In the genomic region with DNA sequence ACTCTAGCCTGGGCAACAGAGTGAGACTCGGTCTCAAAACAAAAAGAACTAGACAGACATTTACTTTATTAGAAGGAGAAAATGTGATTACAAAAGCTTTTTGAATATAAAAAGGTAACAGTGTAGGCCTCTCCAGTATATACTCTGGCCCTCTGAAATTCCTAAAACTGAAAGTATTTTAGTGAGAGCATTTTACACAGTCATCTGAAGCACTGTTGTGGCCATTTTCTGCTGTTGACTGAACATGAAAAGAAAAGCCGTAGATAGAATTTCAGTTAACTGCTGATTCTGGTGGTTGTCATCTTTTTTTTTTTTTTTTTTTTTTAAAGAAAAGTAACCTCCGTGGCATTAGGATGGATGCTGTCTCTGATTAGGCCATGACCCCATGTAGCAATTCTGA, we compare ENCODE assay signal across 25 cellular contexts.
"Had no signal": no experiment of that assay in that cellular context is flagged by ENCODE, and none has a peak within 500 bp of the region (broad histone marks: within the 10 kb centered on the region; RNA-seq: fewer than 3 reads in every experiment).

No MANE protein-coding gene starts in this region.

- H3K27me3 ChIP-seq: gastrocnemius medialis, ovary, sigmoid colon, testis, tibial artery had no signal

- H3K27ac Mint-ChIP-seq: dendritic cell treated with granulocyte-macrophage colony-stimulating factor and Interleukin-4, amounts not matched to agents 40 ng/mL and 50 ng/mL, for 4 days; endodermal cell; memory B cell; natural killer cell; stimulated activated memory B cell treated with anti-CD40 and anti-IgM and Interleukin-4, amounts not matched to agents 10 μg/mL and 1 μg/mL and 100 μg/mL, for 72 hours; type B pancreatic cell had no signal

- H3K27me3 Mint-ChIP-seq: dendritic cell treated with granulocyte-macrophage colony-stimulating factor and Interleukin-4, amounts not matched to agents 40 ng/mL and 50 ng/mL, for 4 days; memory B cell; stimulated activated memory B cell treated with anti-CD40 and anti-IgM and Interleukin-4, amounts not matched to agents 10 μg/mL and 1 μg/mL and 100 μg/mL, for 72 hours; type B pancreatic cell had no signal

- H3K4me3 ChIP-seq: gastrocnemius medialis, lung, ovary, psoas muscle, sigmoid colon, testis, tibial artery had no signal

- H3K9me3 Mint-ChIP-seq: dendritic cell treated with granulocyte-macrophage colony-stimulating factor and Interleukin-4, amounts not matched to agents 40 ng/mL and 50 ng/mL, for 4 days; endodermal cell; memory B cell; natural killer cell; stimulated activated memory B cell treated with anti-CD40 and anti-IgM and Interleukin-4, amounts not matched to agents 10 μg/mL and 1 μg/mL and 100 μg/mL, for 72 hours; type B pancreatic cell had no signal

- H3K4me1 ChIP-seq: testis, tibial artery had no signal

- H3K27ac ChIP-seq: epithelial cell of prostate, gastrocnemius medialis, ovary, psoas muscle, sigmoid colon, testis, tibial artery had no signal

- DNase-seq: effector CD8-positive, alpha-beta T cell; endodermal cell; foreskin fibroblast; gastrocnemius medialis; head of caudate nucleus; natural killer cell; occipital lobe; ovary; posterior cingulate gyrus; psoas muscle; right cardiac atrium; sigmoid colon; stimulated activated CD4-positive, alpha-beta T cell treated with anti-CD3 and anti-CD28 coated beads, Interleukin-2, amount 100 ng/mL, for 24 hours; stimulated activated CD4-positive, alpha-beta T cell treated with anti-CD3 and anti-CD28 coated beads, Interleukin-4, amount 100 ng/mL, for 24 hours; stimulated activated naive CD8-positive, alpha-beta T cell treated with anti-CD3 and anti-CD28 coated beads, Interleukin-15, Interleukin-2, amounts not matched to agents 100 U/mL and 50 U/mL, for 24 hours; substantia nigra; testis; tibial artery had no signal

- H3K36me3 Mint-ChIP-seq: memory B cell; natural killer cell; stimulated activated memory B cell treated with anti-CD40 and anti-IgM and Interleukin-4, amounts not matched to agents 10 μg/mL and 1 μg/mL and 100 μg/mL, for 72 hours had no signal

- H3K4me1 Mint-ChIP-seq: memory B cell had no signal

- H3K4me3 Mint-ChIP-seq: dendritic cell treated with granulocyte-macrophage colony-stimulating factor and Interleukin-4, amounts not matched to agents 40 ng/mL and 50 ng/mL, for 4 days; endodermal cell; memory B cell; natural killer cell; stimulated activated memory B cell treated with anti-CD40 and anti-IgM and Interleukin-4, amounts not matched to agents 10 μg/mL and 1 μg/mL and 100 μg/mL, for 72 hours; type B pancreatic cell had no signal

- ATAC-seq: esophagus mucosa; gastrocnemius medialis; natural killer cell; psoas muscle; right cardiac atrium; stimulated activated memory B cell treated with anti-CD40 and anti-IgM and Interleukin-4, amounts not matched to agents 10 μg/mL and 1 μg/mL and 100 μg/mL, for 72 hours; stimulated activated naive CD8-positive, alpha-beta T cell treated with anti-CD3 and anti-CD28 coated beads, Interleukin-15, Interleukin-2, amounts not matched to agents 100 U/mL and 50 U/mL, for 24 hours had no signal

- H3K9me3 ChIP-seq: gastrocnemius medialis, ovary, psoas muscle, sigmoid colon, testis, tibial artery had no signal

- H3K36me3 ChIP-seq: gastrocnemius medialis, ovary, sigmoid colon, tibial artery had no signal
